9 cellular contexts compared by ENCODE assay signal in genomic region chr6:117498159-117498558, GRCh38.
A peak's percentile ranks its signal among the peaks of the same experiment; 100 is the strongest.
DNase-seq lines count a peak whose midpoint lies in the region; ATAC-seq lines count a peak whose summit lies in the region.
"Had no signal": no experiment of that assay in that cellular context is flagged by ENCODE, and none has a peak within 500 bp of the region (broad histone marks: within the 10 kb centered on the region; RNA-seq: fewer than 3 reads in every experiment).

No MANE protein-coding gene starts in this region.

- ATAC-seq in GM21723 (IDR thresholded peaks at IDR 0.05; ENCODE audit: unreplicated experiment) (peak; percentile 61), HG03025 (IDR thresholded peaks at IDR 0.05; ENCODE audit: low FRiP score, unreplicated experiment) (no peak)

- H3K27me3 ChIP-seq in ACC112 (ENCODE audit: insufficient read depth, low read length): no peaks in the 10 kb centered on the region

- peaks cover 80% of the 10 kb centered on the region for H3K4me1 ChIP-seq in ACC112 (ENCODE audit: control insufficient read depth, insufficient read depth, low read length, unreplicated experiment)

- peak overlapping the region; percentile 99 for H3K27ac ChIP-seq in ACC112 (ENCODE audit: low read depth, low read length)

- no peaks in the 10 kb centered on the region for H3K36me3 ChIP-seq in ACC112 (ENCODE audit: insufficient read depth, low read length)

- peak overlapping the region; percentile 64 for H3K4me3 ChIP-seq in ACC112 (ENCODE audit: low read depth, low read length)

- peaks cover 84% of the 10 kb centered on the region for H3K79me2 ChIP-seq in ACC112 (ENCODE audit: control insufficient read depth, insufficient read depth, low read length, unreplicated experiment)

- H2AFZ ChIP-seq in ACC112 (ENCODE audit: low read length, unreplicated experiment): peak overlapping the region; percentile 20

- DNase-seq in NOMO-1 treated with dmso at 0.1 percent for 144 hours (lab: John Stamatoyannopoulos, UW; ENCODE audit: unreplicated experiment) (peak; percentile 70), fibroblast of peridontal ligament (ENCODE audit: extremely low read depth) (peak; percentile 84), NCI-H2081 (lab: John Stamatoyannopoulos, UW) (no peak), ecto neural progenitor cell (ENCODE audit: low spot score) (no peak)
- no peak for DNase-seq in activated naive CD4-positive, alpha-beta T cell (lab: John Stamatoyannopoulos, UW)
- DNase-seq: NCI-H187 had no signal

Comparison
In these comparisons a context has a peak if more than half of its experiments do, and no peak if none do; other contexts are left out.
1. DNase-seq: peak in NOMO-1 treated with dmso at 0.1 percent for 144 hours (single experiment) and fibroblast of peridontal ligament (single experiment); none in activated naive CD4-positive, alpha-beta T cell (0 of 4), NCI-H2081 (0 of 2) and ecto neural progenitor cell (single experiment).